In the genomic region with DNA sequence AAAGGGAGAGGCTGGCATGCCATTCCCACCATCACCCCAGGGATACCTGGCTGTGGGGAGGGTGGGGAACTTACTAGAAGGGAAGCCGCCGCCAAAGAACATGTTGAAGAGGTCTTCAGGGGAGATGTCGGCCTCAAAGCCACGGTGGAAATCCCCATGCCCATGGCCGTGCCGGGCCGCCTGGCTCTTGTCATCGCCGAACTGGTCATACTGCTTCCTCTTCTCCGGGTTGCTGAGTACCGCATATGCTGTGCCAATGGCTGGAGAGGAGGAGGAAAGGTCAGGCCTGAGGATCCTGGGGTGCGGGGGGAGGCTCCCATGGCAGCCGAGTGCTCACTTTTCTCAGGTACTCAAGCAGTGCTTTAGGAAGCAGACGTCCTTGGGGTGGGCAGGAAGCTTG, we compare ENCODE assay signal across 15 cellular contexts. TPM values are rescaled to one million over a fixed set of nuclear protein-coding genes. Genes with fewer than 3 reads are reported as not detected.
DNase-seq lines count a peak whose midpoint lies in the region; ATAC-seq, FAIRE-seq and TF ChIP-seq lines count a peak whose summit lies in the region.
"Had no signal": no experiment of that assay in that cellular context is flagged by ENCODE, and none has a peak within 500 bp of the region (broad histone marks: within the 10 kb centered on the region; RNA-seq: fewer than 3 reads in every experiment).

No MANE protein-coding gene starts in this region.

- intact Hi-C loops in HepG2 (cut with micrococcal nuclease; ENCODE audit: unreplicated experiment) = no loop called here

- H3K4me1 ChIP-seq in HepG2 (ENCODE audit: insufficient read depth, low read length) = peaks cover 13% of the 10 kb centered on the region

- in situ Hi-C loops in HepG2 (cut with HindIII; ENCODE audit: extremely low pct_ligation_motif_present, low pct_unique_long_range_greater_than_20kb) = loop anchor here (25.0 kb wide), 1 partner anchor 254 kb away; a partner anchor contains a TSS

- TF ChIP-seq POLR2A in HepG2 (IDR thresholded peaks at IDR 0.05; ENCODE audit: insufficient read depth in 1 of 2, low read depth in 2 of 2, low read length in 2 of 2) = no peak

- no peak for DNase-seq in activated T-cell treated with anti-CD3 and anti-CD28 coated beads, Interleukin-2, amount 50 U/mL, for 24 hours
- DNase-seq in activated T-cell treated with anti-CD3 and anti-CD28 coated beads, Interleukin-2, amount 50 U/mL, for 72 hours = no peak
- DNase-seq in HepG2 (ENCODE audit: low spot score) (no peak), substantia nigra (lab: John Stamatoyannopoulos, UW) (no peak), SHP77 treated with DMSO at 0.1 percent for 48 hours (lab: John Stamatoyannopoulos, UW) (no peak), GM10248 (ENCODE audit: extremely low spot score) (no peak)
- DNase-seq: DMS79 treated with DMSO at 0.1 percent for 48 hours, NCI-H2171 had no signal

- H3K4me3 Mint-ChIP-seq in activated T-cell treated with anti-CD3 and anti-CD28 coated beads, Interleukin-2, amount 50 U/mL, for 24 hours = no peak overlapping the region
- no peak overlapping the region for H3K4me3 Mint-ChIP-seq in activated T-cell treated with anti-CD3 and anti-CD28 coated beads, Interleukin-2, amount 50 U/mL, for 72 hours
- H3K4me3 Mint-ChIP-seq in activated T-helper 17 cell treated with anti-CD3 and anti-CD28 coated beads, Interleukin-2, amount 50 U/mL, for 72 hours = peak overlapping the region; percentile 10
- H3K4me3 Mint-ChIP-seq: activated naive CD4-positive, alpha-beta T cell treated with anti-CD3 and anti-CD28 coated beads, Interleukin-2, amount 10 ng/mL, durations not matched to agents 7 days and 5 days had no signal

- no peaks in the 10 kb centered on the region for H4K20me1 ChIP-seq in HepG2 (ENCODE audit: insufficient read depth, low read length)

- no peaks in the 10 kb centered on the region; a peak in 1 of 5 replicates for H3K27me3 ChIP-seq in HepG2 (ENCODE audit: control insufficient read depth in 1 of 2, insufficient read depth in 2 of 2, low read length in 2 of 2)
- H3K27me3 ChIP-seq: esophagus muscularis mucosa, uterus had no signal

- no peaks in the 10 kb centered on the region for H3K27me3 Mint-ChIP-seq in activated T-cell treated with anti-CD3 and anti-CD28 coated beads, Interleukin-2, amount 50 U/mL, for 24 hours
- no peaks in the 10 kb centered on the region for H3K27me3 Mint-ChIP-seq in activated T-cell treated with anti-CD3 and anti-CD28 coated beads, Interleukin-2, amount 50 U/mL, for 72 hours (ENCODE audit: low read depth)
- no peaks in the 10 kb centered on the region for H3K27me3 Mint-ChIP-seq in activated T-helper 17 cell treated with anti-CD3 and anti-CD28 coated beads, Interleukin-2, amount 50 U/mL, for 72 hours
- H3K27me3 Mint-ChIP-seq: activated naive CD4-positive, alpha-beta T cell treated with anti-CD3 and anti-CD28 coated beads, Interleukin-2, amount 10 ng/mL, durations not matched to agents 7 days and 5 days; CD4-positive, CD25-positive, alpha-beta regulatory T cell had no signal

- no peak for TF ChIP-seq RAD21 in HepG2 (CRISPR knock-in tag; IDR thresholded peaks at IDR 0.05)

- H3K4me1 Mint-ChIP-seq in activated T-cell treated with anti-CD3 and anti-CD28 coated beads, Interleukin-2, amount 50 U/mL, for 24 hours (ENCODE audit: low read depth) = peaks cover 43% of the 10 kb centered on the region
- peaks cover 40% of the 10 kb centered on the region for H3K4me1 Mint-ChIP-seq in activated T-cell treated with anti-CD3 and anti-CD28 coated beads, Interleukin-2, amount 50 U/mL, for 72 hours (ENCODE audit: low read depth)
- peaks cover 9% of the 10 kb centered on the region for H3K4me1 Mint-ChIP-seq in activated T-helper 17 cell treated with anti-CD3 and anti-CD28 coated beads, Interleukin-2, amount 50 U/mL, for 72 hours

- H3K9ac ChIP-seq in HepG2 (ENCODE audit: insufficient read depth, low read depth, low read length) = no peak overlapping the region

- peak overlapping the region; percentile 56 for H3K27ac Mint-ChIP-seq in activated T-cell treated with anti-CD3 and anti-CD28 coated beads, Interleukin-2, amount 50 U/mL, for 24 hours
- no peak overlapping the region for H3K27ac Mint-ChIP-seq in activated T-cell treated with anti-CD3 and anti-CD28 coated beads, Interleukin-2, amount 50 U/mL, for 72 hours
- peak overlapping the region; percentile 72 for H3K27ac Mint-ChIP-seq in activated T-helper 17 cell treated with anti-CD3 and anti-CD28 coated beads, Interleukin-2, amount 50 U/mL, for 72 hours

- POLR2A ChIA-PET in HepG2 (lab: Yijun Ruan, JAX) = interaction anchor here (0.7 to 1.7 kb wide), 3 partner anchors 9 to 14 kb away, joined by 3 to 7 read pairs (median 3); no protein-coding TSS in a partner anchor
- POLR2A ChIA-PET in GM10248 (lab: Yijun Ruan, JAX) = no interaction called here

- no peak for FAIRE-seq in HepG2 (lab: Jason Lieb, UNC)

- TF ChIP-seq CTCF in HepG2 (CRISPR knock-in tag; IDR thresholded peaks at IDR 0.05) = no peak
- TF ChIP-seq CTCF in GM10248 (IDR thresholded peaks at IDR 0.05; ENCODE audit: control extremely low read depth, extremely low read depth, low read depth, missing control alignments) = no peak

- H3K4me2 ChIP-seq in HepG2 (ENCODE audit: low read depth, low read length) = no peak overlapping the region

- no peak overlapping the region for H2AFZ ChIP-seq in HepG2 (ENCODE audit: low read length)

- CTCF ChIA-PET in HepG2 (lab: Yijun Ruan, JAX; ENCODE audit: low intra/inter-chr PET ratio, low total read pairs) = interaction anchor here (1.0 kb wide), 1 partner anchor 12 kb away, joined by 3 read pairs; no protein-coding TSS in a partner anchor
- CTCF ChIA-PET in GM10248 (lab: Yijun Ruan, JAX) = interaction anchor here (1.2 to 4.3 kb wide), 10 partner anchors 9 to 292 kb away, joined by 3 to 19 read pairs (median 8); a partner anchor contains a TSS

- H3K79me2 ChIP-seq in HepG2 (ENCODE audit: insufficient read depth, low read length) = no peaks in the 10 kb centered on the region

- H3K9me3 Mint-ChIP-seq in activated T-cell treated with anti-CD3 and anti-CD28 coated beads, Interleukin-2, amount 50 U/mL, for 24 hours = no peaks in the 10 kb centered on the region
- no peaks in the 10 kb centered on the region for H3K9me3 Mint-ChIP-seq in activated T-cell treated with anti-CD3 and anti-CD28 coated beads, Interleukin-2, amount 50 U/mL, for 72 hours
- no peaks in the 10 kb centered on the region for H3K9me3 Mint-ChIP-seq in activated T-helper 17 cell treated with anti-CD3 and anti-CD28 coated beads, Interleukin-2, amount 50 U/mL, for 72 hours
- H3K9me3 Mint-ChIP-seq: activated naive CD4-positive, alpha-beta T cell treated with anti-CD3 and anti-CD28 coated beads, Interleukin-2, amount 10 ng/mL, durations not matched to agents 7 days and 5 days; CD4-positive, CD25-positive, alpha-beta regulatory T cell had no signal

- no peaks in the 10 kb centered on the region for H3K9me3 ChIP-seq in HepG2 (ENCODE audit: low read length)
- H3K9me3 ChIP-seq: esophagus muscularis mucosa, uterus had no signal

- H3K4me3 ChIP-seq in HepG2 (replicated peaks in 1 of 3; ENCODE audit: insufficient read depth in 1 of 3, low read depth in 2 of 3, low read length in 3 of 3) = no peak overlapping the region
- H3K4me3 ChIP-seq: esophagus muscularis mucosa, uterus had no signal

- H3K36me3 ChIP-seq in HepG2 (replicated peaks in 1 of 2; ENCODE audit: control insufficient read depth in 1 of 2, insufficient read depth in 2 of 2, low read length in 2 of 2) = peaks cover 22 to 52% of the 10 kb centered on the region in 2 experiments
- H3K36me3 ChIP-seq: uterus had no signal

- no TSS peak for BruUV-seq in HepG2 (replicated peaks; lab: Mats Ljungman, UMichigan)

- WGBS in HepG2 (ENCODE audit: low lambda C conversion rate) = 97% methylated on average over 13 of the region's 14 CpGs

- peaks cover 80% of the 10 kb centered on the region for H3K36me3 Mint-ChIP-seq in activated T-cell treated with anti-CD3 and anti-CD28 coated beads, Interleukin-2, amount 50 U/mL, for 24 hours (ENCODE audit: low read depth)
- H3K36me3 Mint-ChIP-seq in activated T-cell treated with anti-CD3 and anti-CD28 coated beads, Interleukin-2, amount 50 U/mL, for 72 hours (ENCODE audit: insufficient read depth in 2 of 2) = peaks cover 5 to 9% of the 10 kb centered on the region in 2 donors
- H3K36me3 Mint-ChIP-seq in activated T-helper 17 cell treated with anti-CD3 and anti-CD28 coated beads, Interleukin-2, amount 50 U/mL, for 72 hours (ENCODE audit: low read depth) = peaks cover 72% of the 10 kb centered on the region

- ATAC-seq in activated T-cell treated with anti-CD3 and anti-CD28 coated beads, Interleukin-2, amount 50 U/mL, for 72 hours (replicated peaks in 1 of 2) = no peak
- ATAC-seq in activated T-helper 17 cell treated with anti-CD3 and anti-CD28 coated beads, Interleukin-2, amount 50 U/mL, for 72 hours (replicated peaks) = no peak
- ATAC-seq in HepG2 (no peak), HG02610 (IDR thresholded peaks at IDR 0.05; ENCODE audit: unreplicated experiment) (no peak)

- H3K27ac ChIP-seq in HepG2 (ENCODE audit: extremely low read length, insufficient read depth, low read length) = no peak overlapping the region
- H3K27ac ChIP-seq in substantia nigra (ENCODE audit: low read depth, low read length, poor library complexity, severe bottlenecking) = peak overlapping the region; percentile 32
- H3K27ac ChIP-seq: esophagus muscularis mucosa, uterus, VCaP had no signal

- TF ChIP-seq EP300 in HepG2 (IDR thresholded peaks at IDR 0.05; ENCODE audit: low read depth in 2 of 2, low read length in 2 of 2) (no peak), HepG2 (CRISPR knock-in tag; IDR thresholded peaks at IDR 0.05; ENCODE audit: borderline replicate concordance) (no peak)

RNA-seq across cellular contexts. Expression of a gene that starts 13.8 kb away (rescaled TPM):
- total RNA-seq in activated T-cell treated with anti-CD3 and anti-CD28 coated beads, Interleukin-2, amount 50 U/mL, for 72 hours = 10 to 100 TPM; 24.1 to 25.2 TPM
- 10 to 100 TPM; 32.0 to 35.9 TPM for total RNA-seq in activated T-helper 17 cell treated with anti-CD3 and anti-CD28 coated beads, Interleukin-2, amount 50 U/mL, for 72 hours
- total RNA-seq in HepG2 (2016; rRNA removed; fragmentation: Illumina TruSeq; extraction: Trizol) = 11.4 and 18.2 TPM in 2 replicates
- total RNA-seq in HepG2 (2016; cell fraction: cytosol; rRNA removed; fragmentation: Illumina TruSeq; extraction: Trizol; ENCODE audit: low read depth) = 3.9 and 5.0 TPM in 2 replicates
- total RNA-seq in HepG2 (2016; cell fraction: insoluble cytoplasmic fraction; rRNA removed; fragmentation: Illumina TruSeq; extraction: Trizol) = 9.2 and 19.9 TPM in 2 replicates
- 6.8 and 7.7 TPM in 2 replicates for total RNA-seq in HepG2 (2016; cell fraction: membrane; rRNA removed; fragmentation: Illumina TruSeq; extraction: Trizol)
- 18.8 and 22.8 TPM in 2 replicates for total RNA-seq in HepG2 (2016; cell fraction: nucleus; rRNA removed; fragmentation: Illumina TruSeq; extraction: Trizol)
- polyA plus RNA-seq in HepG2 (2011; rRNA removed) = 10.8 and 13.6 TPM in 2 replicates
- polyA plus RNA-seq in HepG2 (2011; cell fraction: cytosol; rRNA removed) = 8.7 and 9.8 TPM in 2 replicates
- 21.4 and 23.3 TPM in 2 replicates for polyA plus RNA-seq in HepG2 (2011; cell fraction: nucleus; rRNA removed)
- 11.6 and 13.7 TPM in 2 replicates for polyA plus RNA-seq in HepG2 (2012)
- 3.5 TPM in 2 replicates for polyA plus RNA-seq in HepG2 (2016; cell fraction: cytosol; fragmentation: Illumina TruSeq; extraction: Trizol; ENCODE audit: low read depth)
- 9.6 and 12.1 TPM in 2 replicates for polyA plus RNA-seq in HepG2 (2016; cell fraction: insoluble cytoplasmic fraction; fragmentation: Illumina TruSeq; extraction: Trizol; ENCODE audit: low read depth)
- 5.2 and 5.7 TPM in 2 replicates for polyA plus RNA-seq in HepG2 (2016; cell fraction: membrane; fragmentation: Illumina TruSeq; extraction: Trizol; ENCODE audit: low read depth)
- 30.8 and 32.2 TPM in 2 replicates for polyA plus RNA-seq in HepG2 (2016; cell fraction: nucleus; fragmentation: Illumina TruSeq; extraction: Trizol; ENCODE audit: insufficient read depth, low read depth)
- polyA minus RNA-seq in HepG2 (2011; rRNA and poly(A)+ RNA removed; ENCODE audit: low replicate concordance) = 15.9 and 24.1 TPM in 2 replicates
- polyA minus RNA-seq in HepG2 (2011; cell fraction: cytosol; rRNA and poly(A)+ RNA removed) = 8.8 and 8.9 TPM in 2 replicates
- 18.4 and 18.9 TPM in 2 replicates for polyA minus RNA-seq in HepG2 (2011; cell fraction: nucleus; rRNA and poly(A)+ RNA removed)
